In genomic region chr7:122550545-122550944, GRCh38 we compare ENCODE assay signal across 15 cellular contexts.
DNase-seq lines count a peak whose midpoint lies in the region; ATAC-seq and TF ChIP-seq lines count a peak whose summit lies in the region.
"Had no signal": no experiment of that assay in that cellular context is flagged by ENCODE, and none has a peak within 500 bp of the region (broad histone marks: within the 10 kb centered on the region; RNA-seq: fewer than 3 reads in every experiment).

No MANE protein-coding gene starts in this region.

- no peak overlapping the region for H3K4me3 ChIP-seq in retinal pigment epithelial cell (ENCODE audit: low read length)
- H3K4me3 ChIP-seq: ovary had no signal

- no peak for TF ChIP-seq CTCF in retinal pigment epithelial cell (conservative IDR thresholded peaks at IDR 0.05; ENCODE audit: low read depth, low read length)

- DNase-seq in NCI-H2107 treated with DMSO at 0.1 percent for 48 hours (lab: John Stamatoyannopoulos, UW; ENCODE audit: unreplicated experiment) (peak; percentile 31), NCI-H2107 (lab: John Stamatoyannopoulos, UW) (no peak), RKO (ENCODE audit: low spot score) (peak; percentile 30), fibroblast of peridontal ligament (ENCODE audit: extremely low read depth) (peak; percentile 23), retinal pigment epithelial cell (ENCODE audit: low read depth) (peak; percentile 0), NCI-H187 (lab: John Stamatoyannopoulos, UW) (no peak), amygdala (lab: John Stamatoyannopoulos, UW) (no peak)
- DNase-seq: activated CD4-positive, alpha-beta T cell treated with anti-CD3 and anti-CD28 coated beads, Interleukin-2, amount 10 ng/mL, durations not matched to agents 24 days and 14 days; anterior cingulate cortex; Karpas-422; mesenchymal stem cell; NCI-H2227 treated with DMSO at 0.1 percent for 48 hours; ovary had no signal

- ATAC-seq in GM21526 (IDR thresholded peaks at IDR 0.05; ENCODE audit: low FRiP score, unreplicated experiment), result no peak
- ATAC-seq: Panc1 had no signal

Comparison
In these comparisons a context has a peak if more than half of its experiments do, and no peak if none do; other contexts are left out.
1. DNase-seq: peak in NCI-H2107 treated with DMSO at 0.1 percent for 48 hours (single experiment), RKO (single experiment), fibroblast of peridontal ligament (single experiment) and retinal pigment epithelial cell (single experiment); none in NCI-H2107 (single experiment), NCI-H187 (0 of 2) and amygdala (0 of 56).